In genomic region chr2:238023608-238024007, GRCh38 we compare ENCODE assay signal across 1 cellular context.
TF ChIP-seq lines count a peak whose summit lies in the region.

No MANE protein-coding gene starts in this region.

TF ChIP-seq in IMR-90, 13 proteins besides CTCF, POLR2A, EP300 and RAD21 (continued from another document):
- TF ChIP-seq ELK1 (IDR thresholded peaks at IDR 0.05; ENCODE audit: borderline replicate concordance, low read depth, low read length) (no peak), MAZ (IDR thresholded peaks at IDR 0.05; ENCODE audit: borderline replicate concordance, low read depth, low read length) (no peak), FOS (IDR thresholded peaks at IDR 0.05; ENCODE audit: low read depth, low read length) (no peak), SMC3 (IDR thresholded peaks at IDR 0.05; ENCODE audit: low read depth, low read length) (no peak), NFE2L2 (IDR thresholded peaks at IDR 0.05; ENCODE audit: low read depth, low read length) (no peak), MXI1 (IDR thresholded peaks at IDR 0.05; ENCODE audit: borderline replicate concordance, low read depth, low read length) (no peak), CEBPB (IDR thresholded peaks at IDR 0.05; ENCODE audit: low read depth, low read length) (no peak), RCOR1 (IDR thresholded peaks at IDR 0.05; ENCODE audit: insufficient replicate concordance, low read length) (no peak)
- TF ChIP-seq, protein P1, sequence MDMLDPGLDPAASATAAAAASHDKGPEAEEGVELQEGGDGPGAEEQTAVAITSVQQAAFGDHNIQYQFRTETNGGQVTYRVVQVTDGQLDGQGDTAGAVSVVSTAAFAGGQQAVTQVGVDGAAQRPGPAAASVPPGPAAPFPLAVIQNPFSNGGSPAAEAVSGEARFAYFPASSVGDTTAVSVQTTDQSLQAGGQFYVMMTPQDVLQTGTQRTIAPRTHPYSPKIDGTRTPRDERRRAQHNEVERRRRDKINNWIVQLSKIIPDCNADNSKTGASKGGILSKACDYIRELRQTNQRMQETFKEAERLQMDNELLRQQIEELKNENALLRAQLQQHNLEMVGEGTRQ (IDR thresholded peaks at IDR 0.05; ENCODE audit: low read depth, low read length) = no peak
